ENCODE assay signal across 7 cellular contexts in the genomic region with DNA sequence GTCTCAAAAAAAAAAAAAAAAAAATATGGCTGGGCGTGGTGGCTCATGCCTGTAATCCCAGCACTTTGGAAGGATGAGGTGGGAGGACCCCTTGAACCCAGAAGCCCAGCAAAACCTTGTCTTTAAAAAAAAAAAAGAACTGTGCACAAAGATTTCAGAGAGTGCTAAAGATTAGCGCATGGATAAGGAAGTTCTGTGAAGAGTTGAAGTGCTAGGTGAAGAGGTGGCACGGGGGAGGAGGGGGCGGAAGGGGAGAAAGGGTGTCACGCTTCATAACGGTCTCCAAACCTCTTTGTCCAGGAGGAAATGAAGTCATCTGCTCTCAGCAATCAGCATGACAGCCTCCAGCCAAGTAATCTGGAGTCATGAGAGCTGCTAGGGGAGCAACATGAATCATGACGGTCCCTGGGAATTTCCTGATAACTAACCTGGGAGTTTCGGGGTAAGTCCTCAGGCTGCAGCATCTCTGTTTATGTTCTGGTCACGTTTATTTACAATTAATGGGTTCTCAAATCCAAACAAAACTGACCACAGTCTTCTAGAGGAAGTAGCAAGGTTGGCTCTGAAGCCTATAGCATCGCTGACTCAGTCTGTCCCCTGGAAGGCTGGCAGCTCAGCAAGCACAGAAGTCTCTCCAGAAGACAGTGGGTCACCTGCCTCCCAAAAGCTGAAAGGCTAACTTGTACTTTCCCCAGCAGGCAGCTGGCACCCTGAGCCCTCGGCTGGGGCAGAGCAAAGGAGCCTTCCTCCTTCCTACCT. TPM values are rescaled to one million over a fixed set of nuclear protein-coding genes. Genes with fewer than 3 reads are reported as not detected.
DNase-seq lines count a peak whose midpoint lies in the region; ATAC-seq and TF ChIP-seq lines count a peak whose summit lies in the region.

No MANE protein-coding gene starts in this region.

- H3K4me3 ChIP-seq in breast epithelium: no peak overlapping the region
- no peak overlapping the region for H3K4me3 ChIP-seq in mesodermal cell (ENCODE audit: extremely low read depth, insufficient read depth, low read length, poor library complexity, severe bottlenecking)
- H3K4me3 ChIP-seq in transverse colon: no peak overlapping the region

- no peak for TF ChIP-seq POLR2A in breast epithelium (IDR thresholded peaks at IDR 0.05)
- TF ChIP-seq POLR2A in transverse colon (IDR thresholded peaks at IDR 0.05): no peak

- H3K36me3 ChIP-seq in breast epithelium: no peaks in the 10 kb centered on the region
- peaks cover 12% of the 10 kb centered on the region for H3K36me3 ChIP-seq in mesodermal cell (ENCODE audit: control insufficient read depth, insufficient read depth, low read length)
- H3K36me3 ChIP-seq in transverse colon: no peaks in the 10 kb centered on the region

- peaks cover 29 to 34% (median 33%) of the 10 kb centered on the region in 3 donors for H3K4me1 Mint-ChIP-seq in T-cell

- DNase-seq in T-cell (peak in 27 of 34 experiments; percentile 10 to 53 (median 26)), breast epithelium (ENCODE audit: low spot score in 2 of 2) (no peak), transverse colon (peak; percentile 28), germinal center (ENCODE audit: low spot score) (no peak)

- H3K9me3 Mint-ChIP-seq in T-cell: no peaks in the 10 kb centered on the region

- H3K27ac ChIP-seq in breast epithelium (peak overlapping the region; percentile 54 to 76), mesodermal cell (ENCODE audit: low read depth, low read length, severe bottlenecking) (peak overlapping the region; percentile 76), transverse colon (peak overlapping the region; percentile 61 to 81 (median 72))

- H3K4me3 Mint-ChIP-seq in T-cell: peak overlapping the region in 2 of 3 donors; percentile 25 to 35

- POLR2A ChIA-PET in T-cell (lab: Charles Lee): no interaction called here

- 31 to 40% methylated on average over 7 to 9 of the region's 11 CpGs for WGBS in mesodermal cell (ENCODE audit: insufficient coverage in 2 of 2), 2 experiments
- WGBS in transverse colon (ENCODE audit: low coverage in 1 of 2), 2 donors: 28% methylated on average over 11 of the region's 11 CpGs; no CpG with 5 or more reads in 1 of the 2 donors

- peaks cover 55 to 59% of the 10 kb centered on the region in 2 donors for H3K27me3 Mint-ChIP-seq in T-cell

- TF ChIP-seq CTCF in breast epithelium (IDR thresholded peaks at IDR 0.05) (no peak), transverse colon (IDR thresholded peaks at IDR 0.05) (no peak)

- intact Hi-C loops in breast epithelium (cut with DNase I; ENCODE audit: low total_unique reads) (no loop called here), transverse colon (cut with DNase I; ENCODE audit: low total_unique reads) (no loop called here)

- ATAC-seq in GM18511 (IDR thresholded peaks at IDR 0.05; ENCODE audit: unreplicated experiment): peak; percentile 65
- ATAC-seq in HG03442 (IDR thresholded peaks at IDR 0.05; ENCODE audit: unreplicated experiment): peak; percentile 44
- ATAC-seq in T-cell (replicated peaks in 1 of 4): peak in 3 of 4 experiments; percentile 17 to 52 (median 27)

- H3K4me1 ChIP-seq in breast epithelium (peaks cover 0 to 8% of the 10 kb centered on the region in 2 donors), mesodermal cell (ENCODE audit: control insufficient read depth, insufficient read depth, low read length, poor library complexity, severe bottlenecking) (peaks cover 49% of the 10 kb centered on the region), transverse colon (peaks cover 6 to 59% (median 42%) of the 10 kb centered on the region in 4 donors)

- H3K9me3 ChIP-seq in breast epithelium: no peaks in the 10 kb centered on the region
- H3K9me3 ChIP-seq in mesodermal cell (ENCODE audit: control insufficient read depth, low read length): no peaks in the 10 kb centered on the region
- no peaks in the 10 kb centered on the region for H3K9me3 ChIP-seq in transverse colon

- H3K27me3 ChIP-seq in breast epithelium (no peaks in the 10 kb centered on the region), transverse colon (peaks cover 15% of the 10 kb centered on the region)

- CTCF ChIA-PET in T-cell (lab: Charles Lee): interaction anchor here (0.6 to 0.9 kb wide), 3 partner anchors 9 to 31 kb away, joined by 3 to 4 read pairs (median 4); no protein-coding TSS in a partner anchor

- in situ Hi-C loops in transverse colon (cut with MboI; ENCODE audit: low pct_ligation_motif_present in 1 of 4, low pct_unique_long_range_greater_than_20kb in 1 of 4, low sequenced_read_pairs in 3 of 4): no loop called here

- TF ChIP-seq EP300 in transverse colon (IDR thresholded peaks at IDR 0.05; ENCODE audit: low read depth): no peak

- H3K36me3 Mint-ChIP-seq in T-cell: no peaks in the 10 kb centered on the region

- no peak overlapping the region for H3K27ac Mint-ChIP-seq in T-cell

RNA-seq across cellular contexts. Expression of a gene that starts 1.9 kb away (rescaled TPM):
- total RNA-seq in T-cell: 1 to 10 TPM in 2 of 5 donors, under 1 TPM in 1, not detected in 2; 0.63 to 1.1 (median 1.1) TPM
- total RNA-seq in breast epithelium: 10 to 100 TPM in 1 of 3 donors, 1 to 10 TPM in 2; 4.2 to 11.0 (median 5.2) TPM
- 125 TPM for polyA plus RNA-seq in mesodermal cell (2013, experiment 1 of 2)
- polyA plus RNA-seq in mesodermal cell (2013, experiment 2 of 2): 104 TPM
- total RNA-seq in transverse colon: 1 to 10 TPM in 3 of 4 donors, under 1 TPM in 1; 0.75 to 8.0 (median 2.3) TPM

RNA-seq across cellular contexts. Expression of a gene that starts 34.7 kb away (rescaled TPM):
- total RNA-seq in T-cell (10 to 100 TPM; 50.6 to 59.9 (median 55.5) TPM), breast epithelium (10 to 100 TPM; 22.6 to 28.0 (median 27.2) TPM), transverse colon (100 to 1,000 TPM in 1 of 4 donors, 10 to 100 TPM in 3; 72.0 to 131 (median 83.0) TPM)
- polyA plus RNA-seq in mesodermal cell (2013, experiment 1 of 2): 24.4 TPM
- 24.9 TPM for polyA plus RNA-seq in mesodermal cell (2013, experiment 2 of 2)

Comparison
In these comparisons a context has a peak if more than half of its experiments do, and no peak if none do; other contexts are left out.
1. DNase-seq: peak in T-cell (27 of 34) and transverse colon (single experiment); none in breast epithelium (0 of 2) and germinal center (single experiment).
2. Peak in every context shown above with its lines, with median percentiles within 50 percentile points of each other: ATAC-seq and H3K27ac ChIP-seq.